ENCODE assay signal across 11 cellular contexts in the genomic region with DNA sequence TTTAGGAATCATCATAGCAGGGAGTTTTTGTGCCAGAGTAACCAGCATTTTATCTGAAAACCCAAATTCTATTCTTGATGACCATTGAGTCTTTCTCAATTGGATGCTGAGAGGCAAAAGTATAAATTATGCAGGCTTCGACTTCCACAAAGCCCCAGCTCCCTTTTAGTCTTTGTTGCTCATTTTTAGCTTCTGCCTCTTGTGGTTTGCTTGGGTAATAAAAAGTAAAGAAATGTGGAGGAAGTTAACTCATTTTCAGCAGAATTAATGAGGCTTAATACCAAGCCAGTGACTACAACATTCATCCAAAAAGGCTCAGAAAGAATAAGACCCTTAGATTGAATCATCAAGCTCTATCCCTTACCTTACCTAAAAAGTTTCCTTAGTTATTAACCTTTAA. TPM values are rescaled to one million over a fixed set of nuclear protein-coding genes. Genes with fewer than 3 reads are reported as not detected.
DNase-seq lines count a peak whose midpoint lies in the region; ATAC-seq and TF ChIP-seq lines count a peak whose summit lies in the region.
"Had no signal": no experiment of that assay in that cellular context is flagged by ENCODE, and none has a peak within 500 bp of the region (broad histone marks: within the 10 kb centered on the region; RNA-seq: fewer than 3 reads in every experiment).

No MANE protein-coding gene starts in this region.

- ATAC-seq in gastroesophageal sphincter, result no peak
- no peak for ATAC-seq in HG03439 (IDR thresholded peaks at IDR 0.05; ENCODE audit: unreplicated experiment)

- intact Hi-C loops in prostate gland (cut with DNase I), result no loop called here

- H4K20me1 ChIP-seq in OCI-LY3 (ENCODE audit: insufficient read depth, low read length) (no peaks in the 10 kb centered on the region), smooth muscle cell (ENCODE audit: low read depth) (no peaks in the 10 kb centered on the region)

- H3K4me1 ChIP-seq in OCI-LY3 (ENCODE audit: low read length) (peaks cover 62% of the 10 kb centered on the region), prostate gland (replicated peaks) (no peaks in the 10 kb centered on the region), gastroesophageal sphincter (no peaks in the 10 kb centered on the region), smooth muscle cell (ENCODE audit: low read depth) (peaks cover 12% of the 10 kb centered on the region)

- H3K27ac ChIP-seq in OCI-LY3 (ENCODE audit: low read length), result peak overlapping the region; percentile 24; the same call in 1 of the 2 replicates
- no peak overlapping the region for H3K27ac ChIP-seq in prostate gland
- no peak overlapping the region for H3K27ac ChIP-seq in gastroesophageal sphincter
- H3K27ac ChIP-seq in smooth muscle cell (ENCODE audit: low read depth), result no peak overlapping the region

- H3K9me3 ChIP-seq in OCI-LY3 (ENCODE audit: insufficient read depth, low read length) (no peaks in the 10 kb centered on the region), prostate gland (no peaks in the 10 kb centered on the region), gastroesophageal sphincter (no peaks in the 10 kb centered on the region), smooth muscle cell (replicated peaks; ENCODE audit: low read depth) (no peaks in the 10 kb centered on the region)

- WGBS in prostate gland, result 63% methylated on average over 1 of the region's 1 CpG
- 67 to 100% methylated on average over 1 of the region's 1 CpG for WGBS in gastroesophageal sphincter (ENCODE audit: low coverage in 1 of 2), 2 donors
- WGBS in smooth muscle cell (ENCODE audit: low lambda C conversion rate), result 54% methylated on average over 1 of the region's 1 CpG

- TF ChIP-seq POLR2A in prostate gland (IDR thresholded peaks at IDR 0.05) (no peak), gastroesophageal sphincter (IDR thresholded peaks at IDR 0.05) (no peak)

- H3F3A ChIP-seq in smooth muscle cell (ENCODE audit: low read depth), result no peaks in the 10 kb centered on the region

- H2AFZ ChIP-seq in OCI-LY3 (ENCODE audit: low read depth, low read length) (no peak overlapping the region), smooth muscle cell (ENCODE audit: low read depth) (no peak overlapping the region)

- H3K4me3 ChIP-seq in OCI-LY3 (ENCODE audit: low read length) (peak overlapping the region; percentile 8), prostate gland (no peak overlapping the region), gastroesophageal sphincter (no peak overlapping the region), smooth muscle cell (no peak overlapping the region)

- H3K79me2 ChIP-seq in OCI-LY3 (ENCODE audit: low read length), result no peaks in the 10 kb centered on the region
- H3K79me2 ChIP-seq in smooth muscle cell (ENCODE audit: low read depth), result no peaks in the 10 kb centered on the region

- no peak for TF ChIP-seq EP300 in gastroesophageal sphincter (IDR thresholded peaks at IDR 0.05)

- TF ChIP-seq CTCF in GM12873 (IDR thresholded peaks at IDR 0.05; ENCODE audit: insufficient read depth, low read depth, low read length, missing control alignments), result peak; percentile 34
- peak; percentile 33; the same call in 1 of the 2 replicates for TF ChIP-seq CTCF in OCI-LY3 (IDR thresholded peaks at IDR 0.05; ENCODE audit: low read depth, low read length)
- TF ChIP-seq CTCF in prostate gland (IDR thresholded peaks at IDR 0.05), result no peak
- no peak for TF ChIP-seq CTCF in gastroesophageal sphincter (IDR thresholded peaks at IDR 0.05)
- no peak for TF ChIP-seq CTCF in smooth muscle cell (IDR thresholded peaks at IDR 0.05; ENCODE audit: borderline replicate concordance, insufficient read depth, poor library complexity, severe bottlenecking)

- H3K9ac ChIP-seq in OCI-LY3 (ENCODE audit: low read length) (no peak overlapping the region), smooth muscle cell (ENCODE audit: low read depth) (no peak overlapping the region)

- peaks cover 15% of the 10 kb centered on the region; the same call in 1 of the 2 replicates for H3K27me3 ChIP-seq in OCI-LY3 (ENCODE audit: low read depth, low read length)
- H3K27me3 ChIP-seq in prostate gland (replicated peaks; ENCODE audit: insufficient read depth), result no peaks in the 10 kb centered on the region
- peaks cover 9% of the 10 kb centered on the region for H3K27me3 ChIP-seq in gastroesophageal sphincter
- H3K27me3 ChIP-seq in smooth muscle cell (ENCODE audit: low read depth), result no peaks in the 10 kb centered on the region

- H3K36me3 ChIP-seq in OCI-LY3 (replicated peaks; ENCODE audit: low read depth, low read length) (no peaks in the 10 kb centered on the region), prostate gland (no peaks in the 10 kb centered on the region), gastroesophageal sphincter (no peaks in the 10 kb centered on the region), smooth muscle cell (ENCODE audit: low read depth) (no peaks in the 10 kb centered on the region)

- peak overlapping the region; percentile 49 for H3K4me2 ChIP-seq in OCI-LY3 (ENCODE audit: low read length)
- no peak overlapping the region for H3K4me2 ChIP-seq in smooth muscle cell

- DNase-seq in AG08395 (ENCODE audit: low spot score) (peak; percentile 34), germinal center (ENCODE audit: low spot score) (peak; percentile 6), prostate gland (ENCODE audit: low spot score) (no peak), smooth muscle cell (lab: John Stamatoyannopoulos, UW; ENCODE audit: unreplicated experiment) (no peak)
- DNase-seq: mammary epithelial cell, NCI-H1417, substantia nigra had no signal

RNA-seq across cellular contexts. Expression of gene ERMN, which starts 18.6 kb away (rescaled TPM):
- under 1 TPM in 1 of 2 donors, not detected in 1; 0.17 TPM for total RNA-seq in prostate gland
- under 1 TPM in 1 of 4 donors, not detected in 3; 0.13 TPM for total RNA-seq in gastroesophageal sphincter
- not detected in 2 replicates for total RNA-seq in smooth muscle cell
- not detected in 2 replicates for polyA plus RNA-seq in smooth muscle cell
- polyA plus RNA-seq: mammary epithelial cell had no signal

RNA-seq across cellular contexts. Expression of gene GALNT5, which starts 49.5 kb away (rescaled TPM):
- total RNA-seq in prostate gland (1 to 10 TPM; 2.0 to 2.6 TPM), gastroesophageal sphincter (under 1 TPM; under 0.01 to 0.89 (median 0.24) TPM), smooth muscle cell (1.8 and 2.5 TPM in 2 replicates)
- polyA plus RNA-seq in smooth muscle cell, result 1.5 and 2.0 TPM in 2 replicates

Comparison
In these comparisons a context has a peak if more than half of its experiments do, and no peak if none do; other contexts are left out.
1. DNase-seq: peak in AG08395 (single experiment) and germinal center (single experiment); none in prostate gland (single experiment) and smooth muscle cell (single experiment).
2. CTCF ChIP-seq: peak in GM12873 (single experiment) and OCI-LY3 (single experiment); none in prostate gland (0 of 4), gastroesophageal sphincter (0 of 4) and smooth muscle cell (single experiment).